In genomic region chr15:27769652-27770051, GRCh38 we compare ENCODE assay signal across 22 cellular contexts.
A peak's percentile ranks its signal among the peaks of the same experiment; 100 is the strongest.
DNase-seq lines count a peak whose midpoint lies in the region; ATAC-seq and TF ChIP-seq lines count a peak whose summit lies in the region.
"Had no signal": no experiment of that assay in that cellular context is flagged by ENCODE, and none has a peak within 500 bp of the region (broad histone marks: within the 10 kb centered on the region; RNA-seq: fewer than 3 reads in every experiment).

No MANE protein-coding gene starts in this region.

- H4K20me1 ChIP-seq in BLaER1 = no peaks in the 10 kb centered on the region

- no peak overlapping the region for H2BK12ac ChIP-seq in neuronal stem cell (ENCODE audit: low read length)

- H3K23ac ChIP-seq in neuronal stem cell (ENCODE audit: low read depth, low read length, poor library complexity) = no peak overlapping the region

- no CpG with 5 or more reads among the region's 13 CpGs for WGBS in neuronal stem cell (ENCODE audit: extremely low coverage in 2 of 2, insufficient read length in 2 of 2, insufficient replicate concordance in 1 of 2), 2 donors
- 96% methylated on average over 13 of the region's 13 CpGs for WGBS in aorta, 2 donors

- H3K4me2 ChIP-seq in BLaER1 (peak overlapping the region; percentile 52; the same call in 1 of the 2 replicates), neuronal stem cell (ENCODE audit: insufficient read depth, low read length, poor library complexity, severe bottlenecking) (no peak overlapping the region)
- H3K4me2 ChIP-seq: A549 had no signal

- TF ChIP-seq CTCF in RWPE2 (IDR thresholded peaks at IDR 0.05; ENCODE audit: poor library complexity, severe bottlenecking) = no peak

- no peak overlapping the region for H2AK5ac ChIP-seq in neuronal stem cell (ENCODE audit: low read depth, low read length)

- DNase-seq in RWPE2 (ENCODE audit: low spot score) (peak; percentile 51), neuronal stem cell (ENCODE audit: low spot score) (no peak), aorta (no peak), germinal center (ENCODE audit: low spot score) (no peak), HuH-7.5 (ENCODE audit: low spot score) (no peak), NCI-H1417 treated with DMSO at 0.1 percent for 48 hours (lab: John Stamatoyannopoulos, UW) (no peak)
- DNase-seq: 8988T; ACHN; AML-193; BE2C; C1 segment of cervical spinal cord; Calu3; CD4-positive, alpha-beta memory T cell; COR-L47; DMS53; DMS79 treated with DMSO at 0.1 percent for 48 hours; GF-D8; GOT3; HFFc6 had no signal

- no peak overlapping the region for H2BK5ac ChIP-seq in neuronal stem cell (ENCODE audit: low read length)

- H3K18ac ChIP-seq in neuronal stem cell (ENCODE audit: low read length) = no peak overlapping the region

- H3K4ac ChIP-seq in neuronal stem cell (ENCODE audit: low read length) = no peak overlapping the region

- peaks cover 17% of the 10 kb centered on the region for H3K4me1 ChIP-seq in BLaER1
- no peaks in the 10 kb centered on the region for H3K4me1 ChIP-seq in RWPE2 (ENCODE audit: insufficient read depth, poor library complexity, severe bottlenecking)
- peaks cover 0 to 3% of the 10 kb centered on the region in 2 donors for H3K4me1 ChIP-seq in neuronal stem cell (ENCODE audit: control insufficient read depth in 2 of 2, insufficient read depth in 1 of 2, low read depth in 1 of 2, low read length in 2 of 2)
- no peaks in the 10 kb centered on the region for H3K4me1 ChIP-seq in aorta (ENCODE audit: control insufficient read depth in 1 of 2, insufficient read depth in 2 of 2, low read length in 2 of 2)
- H3K4me1 ChIP-seq: A549, BE2C had no signal

- no peak overlapping the region for H3K4me3 ChIP-seq in BLaER1
- H3K4me3 ChIP-seq in RWPE2 (ENCODE audit: severe bottlenecking) = no peak overlapping the region
- no peak overlapping the region for H3K4me3 ChIP-seq in neuronal stem cell (ENCODE audit: low read length in 2 of 2)
- no peak overlapping the region for H3K4me3 ChIP-seq in aorta (ENCODE audit: low read length in 2 of 2)
- H3K4me3 ChIP-seq: A549, HAP-1 had no signal

- ATAC-seq in RWPE2 (ENCODE audit: low read depth) (0 out of 3 replicates have a peak, but pooled peaks have one; percentile 14), aorta (ENCODE audit: low FRiP score) (peak; percentile 23)
- ATAC-seq: A549 had no signal

- intact Hi-C loops in aorta (cut with DNase I) = no loop called here

- no peak overlapping the region for H3K9ac ChIP-seq in BLaER1
- H3K9ac ChIP-seq in neuronal stem cell (ENCODE audit: low read depth, low read length, poor library complexity) = peak overlapping the region; percentile 24

- no peaks in the 10 kb centered on the region for H3K36me3 ChIP-seq in BLaER1
- no peaks in the 10 kb centered on the region for H3K36me3 ChIP-seq in RWPE2 (ENCODE audit: low read depth)
- no peaks in the 10 kb centered on the region for H3K36me3 ChIP-seq in neuronal stem cell (replicated peaks in 1 of 2; ENCODE audit: control insufficient read depth in 2 of 2, insufficient read depth in 2 of 2, low read length in 2 of 2)
- H3K36me3 ChIP-seq in aorta (ENCODE audit: control insufficient read depth in 1 of 2, insufficient read depth in 2 of 2, low read length in 1 of 2) = no peaks in the 10 kb centered on the region
- H3K36me3 ChIP-seq: BE2C, HAP-1 had no signal

- H3K9me3 ChIP-seq in BLaER1 = peaks cover 39% of the 10 kb centered on the region
- H3K9me3 ChIP-seq in RWPE2 (ENCODE audit: severe bottlenecking) = no peaks in the 10 kb centered on the region
- H3K9me3 ChIP-seq in neuronal stem cell (replicated peaks in 1 of 2; ENCODE audit: control insufficient read depth in 2 of 2, insufficient read depth in 1 of 2, low read depth in 1 of 2, low read length in 2 of 2) = peaks cover 0 to 4% of the 10 kb centered on the region in 2 donors
- no peaks in the 10 kb centered on the region for H3K9me3 ChIP-seq in aorta (ENCODE audit: control insufficient read depth, low read length)
- H3K9me3 ChIP-seq: A549, BE2C, HAP-1 had no signal

- H3K27me3 ChIP-seq in BLaER1 (no peaks in the 10 kb centered on the region), RWPE2 (ENCODE audit: insufficient read depth, poor library complexity, severe bottlenecking) (no peaks in the 10 kb centered on the region), neuronal stem cell (ENCODE audit: control insufficient read depth in 3 of 3, insufficient read depth in 3 of 3, low read depth in 1 of 3, low read length in 3 of 3) (no peaks in the 10 kb centered on the region), aorta (ENCODE audit: control insufficient read depth in 1 of 2, insufficient read depth in 2 of 2, low read length in 1 of 2) (no peaks in the 10 kb centered on the region)
- H3K27me3 ChIP-seq: BE2C had no signal

- no peak overlapping the region for H4K91ac ChIP-seq in neuronal stem cell (ENCODE audit: low read depth, low read length, poor library complexity)

- no peak overlapping the region for H3K14ac ChIP-seq in neuronal stem cell (ENCODE audit: low read length)

- no peak overlapping the region for H2AFZ ChIP-seq in neuronal stem cell (ENCODE audit: low read length)

- no peak overlapping the region for H4K8ac ChIP-seq in neuronal stem cell (ENCODE audit: low read depth, low read length)

- H2BK120ac ChIP-seq in neuronal stem cell (ENCODE audit: low read depth, low read length) = no peak overlapping the region

- H3K79me1 ChIP-seq in neuronal stem cell (ENCODE audit: low read depth, low read length) = no peaks in the 10 kb centered on the region

- no peak overlapping the region for H3K27ac ChIP-seq in BLaER1
- no peak overlapping the region for H3K27ac ChIP-seq in RWPE2 (ENCODE audit: poor library complexity, severe bottlenecking)
- no peak overlapping the region for H3K27ac ChIP-seq in neuronal stem cell (replicated peaks; ENCODE audit: low read length)
- H3K27ac ChIP-seq in aorta (ENCODE audit: low read depth in 1 of 2, low read length in 2 of 2) = no peak overlapping the region
- H3K27ac ChIP-seq: A549 had no signal

- no peak overlapping the region for H2BK15ac ChIP-seq in neuronal stem cell (ENCODE audit: low read length)
